1 cellular context compared by ENCODE assay signal in genomic region chr6:3118353-3119039, GRCh38.
TF ChIP-seq lines count a peak whose summit lies in the region.

BPHL (plus strand) TSS chr6:3118711; CDS start chr6:3118741, 30 bp downstream.

TF ChIP-seq in K562, 482 proteins besides CTCF, POLR2A, EP300 and RAD21 (continued from another document and continues in another):
- TF ChIP-seq EZH2 (IDR thresholded peaks at IDR 0.05; ENCODE audit: borderline replicate concordance, low read depth, low read length) (no peak), DMBX1 (CRISPR knock-in tag; IDR thresholded peaks at IDR 0.05; ENCODE audit: borderline replicate concordance) (no peak), SMARCB1 (IDR thresholded peaks at IDR 0.05; ENCODE audit: insufficient read length, low read depth) (no peak), MAZ (CRISPR knock-in tag; conservative IDR thresholded peaks at IDR 0.05 in 1 of 2, IDR thresholded peaks at IDR 0.05 in 1 of 2) (peak; percentile 85 to 86), TFAM (CRISPR knock-in tag; conservative IDR thresholded peaks at IDR 0.05) (no peak), RHOXF2B (CRISPR knock-in tag; conservative IDR thresholded peaks at IDR 0.05) (no peak), MAFK (IDR thresholded peaks at IDR 0.05; ENCODE audit: low read length) (no peak), ZNF780A (CRISPR knock-in tag; IDR thresholded peaks at IDR 0.05) (no peak), PKNOX1 (IDR thresholded peaks at IDR 0.05) (no peak), ARID1B (IDR thresholded peaks at IDR 0.05) (peak; percentile 16; the same call in 1 of the 2 replicates), DDX20 (tag; IDR thresholded peaks at IDR 0.05; ENCODE audit: low read depth) (no peak), NCOR1 (IDR thresholded peaks at IDR 0.05) (no peak), ATF2 (CRISPR knock-in tag; IDR thresholded peaks at IDR 0.05) (peak; percentile 58; the same call in 1 of the 2 replicates), ZZZ3 (IDR thresholded peaks at IDR 0.05) (no peak), DNMT1 (IDR thresholded peaks at IDR 0.05) (no peak), KLF1 (tag; IDR thresholded peaks at IDR 0.05) (peak; percentile 80; the same call in 1 of the 2 replicates), RB1 (IDR thresholded peaks at IDR 0.05; ENCODE audit: low read depth) (peak; percentile 83), HES1 (IDR thresholded peaks at IDR 0.05; ENCODE audit: low read depth) (no peak), MCM7 (IDR thresholded peaks at IDR 0.05) (no peak), RBM34 (IDR thresholded peaks at IDR 0.05; ENCODE audit: borderline replicate concordance, insufficient read depth, low read length) (no peak), MEF2D (tag; conservative IDR thresholded peaks at IDR 0.05; ENCODE audit: low read depth) (no peak), FUS (optimal IDR thresholded peaks at IDR 0.05; ENCODE audit: low read depth, low read length) (peak; percentile 62), ETV5 (CRISPR knock-in tag; IDR thresholded peaks at IDR 0.05; ENCODE audit: low read depth) (no peak; the same call in 1 of the 2 replicates), ZNF655 (CRISPR knock-in tag; IDR thresholded peaks at IDR 0.05) (no peak), GATAD2A (IDR thresholded peaks at IDR 0.05) (peak; percentile 27; the same call in 1 of the 2 replicates), KDM4B (IDR thresholded peaks at IDR 0.05; ENCODE audit: borderline replicate concordance in 2 of 2, low read depth in 1 of 2) (0 out of 4 replicates have a peak, but pooled peaks of 1 of the 2 experiments have one; percentile 23), ZNF398 (CRISPR knock-in tag; IDR thresholded peaks at IDR 0.05) (no peak), ZNF280A (IDR thresholded peaks at IDR 0.05; ENCODE audit: low read depth, partially characterized antibody) (no peak), RERE (CRISPR knock-in tag; IDR thresholded peaks at IDR 0.05; ENCODE audit: borderline replicate concordance) (no peak), ZBTB43 (CRISPR knock-in tag; IDR thresholded peaks at IDR 0.05) (0 out of 2 replicates have a peak, but pooled peaks have one; percentile 65), CTBP1 (IDR thresholded peaks at IDR 0.05; ENCODE audit: borderline replicate concordance) (peak; percentile 94), ZBTB2 (IDR thresholded peaks at IDR 0.05) (peak; percentile 90), TGIF2 (CRISPR knock-in tag; IDR thresholded peaks at IDR 0.05) (no peak), KDM1A (IDR thresholded peaks at IDR 0.05) (no peak), SRSF3 (IDR thresholded peaks at IDR 0.05; ENCODE audit: insufficient read depth, low read length) (no peak)
- TF ChIP-seq, protein P1, sequence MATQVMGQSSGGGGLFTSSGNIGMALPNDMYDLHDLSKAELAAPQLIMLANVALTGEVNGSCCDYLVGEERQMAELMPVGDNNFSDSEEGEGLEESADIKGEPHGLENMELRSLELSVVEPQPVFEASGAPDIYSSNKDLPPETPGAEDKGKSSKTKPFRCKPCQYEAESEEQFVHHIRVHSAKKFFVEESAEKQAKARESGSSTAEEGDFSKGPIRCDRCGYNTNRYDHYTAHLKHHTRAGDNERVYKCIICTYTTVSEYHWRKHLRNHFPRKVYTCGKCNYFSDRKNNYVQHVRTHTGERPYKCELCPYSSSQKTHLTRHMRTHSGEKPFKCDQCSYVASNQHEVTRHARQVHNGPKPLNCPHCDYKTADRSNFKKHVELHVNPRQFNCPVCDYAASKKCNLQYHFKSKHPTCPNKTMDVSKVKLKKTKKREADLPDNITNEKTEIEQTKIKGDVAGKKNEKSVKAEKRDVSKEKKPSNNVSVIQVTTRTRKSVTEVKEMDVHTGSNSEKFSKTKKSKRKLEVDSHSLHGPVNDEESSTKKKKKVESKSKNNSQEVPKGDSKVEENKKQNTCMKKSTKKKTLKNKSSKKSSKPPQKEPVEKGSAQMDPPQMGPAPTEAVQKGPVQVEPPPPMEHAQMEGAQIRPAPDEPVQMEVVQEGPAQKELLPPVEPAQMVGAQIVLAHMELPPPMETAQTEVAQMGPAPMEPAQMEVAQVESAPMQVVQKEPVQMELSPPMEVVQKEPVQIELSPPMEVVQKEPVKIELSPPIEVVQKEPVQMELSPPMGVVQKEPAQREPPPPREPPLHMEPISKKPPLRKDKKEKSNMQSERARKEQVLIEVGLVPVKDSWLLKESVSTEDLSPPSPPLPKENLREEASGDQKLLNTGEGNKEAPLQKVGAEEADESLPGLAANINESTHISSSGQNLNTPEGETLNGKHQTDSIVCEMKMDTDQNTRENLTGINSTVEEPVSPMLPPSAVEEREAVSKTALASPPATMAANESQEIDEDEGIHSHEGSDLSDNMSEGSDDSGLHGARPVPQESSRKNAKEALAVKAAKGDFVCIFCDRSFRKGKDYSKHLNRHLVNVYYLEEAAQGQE (CRISPR knock-in tag; IDR thresholded peaks at IDR 0.05; ENCODE audit: low read depth): peak; percentile 73
- TF ChIP-seq, protein P2, sequence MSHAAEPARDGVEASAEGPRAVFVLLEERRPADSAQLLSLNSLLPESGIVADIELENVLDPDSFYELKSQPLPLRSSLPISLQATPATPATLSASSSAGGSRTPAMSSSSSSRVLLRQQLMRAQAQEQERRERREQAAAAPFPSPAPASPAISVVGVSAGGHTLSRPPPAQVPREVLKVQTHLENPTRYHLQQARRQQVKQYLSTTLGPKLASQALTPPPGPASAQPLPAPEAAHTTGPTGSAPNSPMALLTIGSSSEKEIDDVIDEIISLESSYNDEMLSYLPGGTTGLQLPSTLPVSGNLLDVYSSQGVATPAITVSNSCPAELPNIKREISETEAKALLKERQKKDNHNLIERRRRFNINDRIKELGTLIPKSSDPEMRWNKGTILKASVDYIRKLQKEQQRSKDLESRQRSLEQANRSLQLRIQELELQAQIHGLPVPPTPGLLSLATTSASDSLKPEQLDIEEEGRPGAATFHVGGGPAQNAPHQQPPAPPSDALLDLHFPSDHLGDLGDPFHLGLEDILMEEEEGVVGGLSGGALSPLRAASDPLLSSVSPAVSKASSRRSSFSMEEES (CRISPR knock-in tag; IDR thresholded peaks at IDR 0.05): no peak
